ENCODE assay signal across 1 cellular context in the genomic region with DNA sequence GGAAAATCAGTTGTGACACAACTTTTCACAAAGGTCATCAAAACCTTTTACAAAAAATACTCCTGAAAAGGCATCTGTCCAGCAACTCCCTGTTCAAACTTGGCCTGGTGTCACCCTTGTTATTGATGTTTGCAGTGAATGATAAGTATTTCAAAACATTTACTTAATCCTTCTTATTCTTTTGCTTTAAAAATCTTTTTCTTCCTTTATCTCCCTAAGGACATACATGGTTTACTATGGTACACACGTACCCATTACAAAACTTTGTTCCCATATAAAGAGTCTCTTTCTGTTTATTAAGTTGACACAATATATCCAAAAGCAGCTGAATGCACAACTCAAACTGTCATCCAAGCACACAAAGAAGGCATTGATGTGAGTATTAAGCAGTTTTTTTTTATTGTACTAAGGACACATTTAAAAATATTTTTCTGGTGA.
A peak's percentile ranks its signal among the peaks of the same experiment; 100 is the strongest.
TF ChIP-seq lines count a peak whose summit lies in the region.

No MANE protein-coding gene starts in this region.

TF ChIP-seq in HepG2, 621 proteins besides CTCF, POLR2A, EP300 and RAD21 (continues in another document):
- 0 out of 2 replicates have a peak, but pooled peaks have one; percentile 68 for TF ChIP-seq HOXD1 (CRISPR knock-in tag; IDR thresholded peaks at IDR 0.05)
- TF ChIP-seq ISL2 (CRISPR knock-in tag; IDR thresholded peaks at IDR 0.05): peak; percentile 93
- no peak for TF ChIP-seq NR2F1 (CRISPR knock-in tag; IDR thresholded peaks at IDR 0.05)
- peak; percentile 43 for TF ChIP-seq CEBPG (CRISPR knock-in tag; IDR thresholded peaks at IDR 0.05)
- TF ChIP-seq, protein P1, sequence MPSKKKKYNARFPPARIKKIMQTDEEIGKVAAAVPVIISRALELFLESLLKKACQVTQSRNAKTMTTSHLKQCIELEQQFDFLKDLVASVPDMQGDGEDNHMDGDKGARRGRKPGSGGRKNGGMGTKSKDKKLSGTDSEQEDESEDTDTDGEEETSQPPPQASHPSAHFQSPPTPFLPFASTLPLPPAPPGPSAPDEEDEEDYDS (CRISPR knock-in tag; IDR thresholded peaks at IDR 0.05): 0 out of 2 replicates have a peak, but pooled peaks have one; percentile 5
- TF ChIP-seq, protein P2, sequence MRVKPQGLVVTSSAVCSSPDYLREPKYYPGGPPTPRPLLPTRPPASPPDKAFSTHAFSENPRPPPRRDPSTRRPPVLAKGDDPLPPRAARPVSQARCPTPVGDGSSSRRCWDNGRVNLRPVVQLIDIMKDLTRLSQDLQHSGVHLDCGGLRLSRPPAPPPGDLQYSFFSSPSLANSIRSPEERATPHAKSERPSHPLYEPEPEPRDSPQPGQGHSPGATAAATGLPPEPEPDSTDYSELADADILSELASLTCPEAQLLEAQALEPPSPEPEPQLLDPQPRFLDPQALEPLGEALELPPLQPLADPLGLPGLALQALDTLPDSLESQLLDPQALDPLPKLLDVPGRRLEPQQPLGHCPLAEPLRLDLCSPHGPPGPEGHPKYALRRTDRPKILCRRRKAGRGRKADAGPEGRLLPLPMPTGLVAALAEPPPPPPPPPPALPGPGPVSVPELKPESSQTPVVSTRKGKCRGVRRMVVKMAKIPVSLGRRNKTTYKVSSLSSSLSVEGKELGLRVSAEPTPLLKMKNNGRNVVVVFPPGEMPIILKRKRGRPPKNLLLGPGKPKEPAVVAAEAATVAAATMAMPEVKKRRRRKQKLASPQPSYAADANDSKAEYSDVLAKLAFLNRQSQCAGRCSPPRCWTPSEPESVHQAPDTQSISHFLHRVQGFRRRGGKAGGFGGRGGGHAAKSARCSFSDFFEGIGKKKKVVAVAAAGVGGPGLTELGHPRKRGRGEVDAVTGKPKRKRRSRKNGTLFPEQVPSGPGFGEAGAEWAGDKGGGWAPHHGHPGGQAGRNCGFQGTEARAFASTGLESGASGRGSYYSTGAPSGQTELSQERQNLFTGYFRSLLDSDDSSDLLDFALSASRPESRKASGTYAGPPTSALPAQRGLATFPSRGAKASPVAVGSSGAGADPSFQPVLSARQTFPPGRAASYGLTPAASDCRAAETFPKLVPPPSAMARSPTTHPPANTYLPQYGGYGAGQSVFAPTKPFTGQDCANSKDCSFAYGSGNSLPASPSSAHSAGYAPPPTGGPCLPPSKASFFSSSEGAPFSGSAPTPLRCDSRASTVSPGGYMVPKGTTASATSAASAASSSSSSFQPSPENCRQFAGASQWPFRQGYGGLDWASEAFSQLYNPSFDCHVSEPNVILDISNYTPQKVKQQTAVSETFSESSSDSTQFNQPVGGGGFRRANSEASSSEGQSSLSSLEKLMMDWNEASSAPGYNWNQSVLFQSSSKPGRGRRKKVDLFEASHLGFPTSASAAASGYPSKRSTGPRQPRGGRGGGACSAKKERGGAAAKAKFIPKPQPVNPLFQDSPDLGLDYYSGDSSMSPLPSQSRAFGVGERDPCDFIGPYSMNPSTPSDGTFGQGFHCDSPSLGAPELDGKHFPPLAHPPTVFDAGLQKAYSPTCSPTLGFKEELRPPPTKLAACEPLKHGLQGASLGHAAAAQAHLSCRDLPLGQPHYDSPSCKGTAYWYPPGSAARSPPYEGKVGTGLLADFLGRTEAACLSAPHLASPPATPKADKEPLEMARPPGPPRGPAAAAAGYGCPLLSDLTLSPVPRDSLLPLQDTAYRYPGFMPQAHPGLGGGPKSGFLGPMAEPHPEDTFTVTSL (CRISPR knock-in tag; IDR thresholded peaks at IDR 0.05; ENCODE audit: borderline replicate concordance): peak; percentile 24; the same call in 1 of the 2 replicates
- peak; percentile 14; the same call in 1 of the 2 replicates for TF ChIP-seq HNF4G (IDR thresholded peaks at IDR 0.05; ENCODE audit: borderline replicate concordance, low read depth, low read length)
- no peak for TF ChIP-seq HNF4G (CRISPR knock-in tag; IDR thresholded peaks at IDR 0.05; ENCODE audit: borderline replicate concordance, low read depth)
- peak; percentile 47 for TF ChIP-seq KDM6A (CRISPR knock-in tag; IDR thresholded peaks at IDR 0.05; ENCODE audit: low read depth)
- TF ChIP-seq CREM (IDR thresholded peaks at IDR 0.05): peak; percentile 79
- TF ChIP-seq CREM (CRISPR knock-in tag; IDR thresholded peaks at IDR 0.05): no peak
- peak; percentile 87 for TF ChIP-seq BCL6 (CRISPR knock-in tag; IDR thresholded peaks at IDR 0.05)
- TF ChIP-seq TARDBP (CRISPR knock-in tag; IDR thresholded peaks at IDR 0.05): 0 out of 2 replicates have a peak, but pooled peaks have one; percentile 42
- TF ChIP-seq, protein P3, sequence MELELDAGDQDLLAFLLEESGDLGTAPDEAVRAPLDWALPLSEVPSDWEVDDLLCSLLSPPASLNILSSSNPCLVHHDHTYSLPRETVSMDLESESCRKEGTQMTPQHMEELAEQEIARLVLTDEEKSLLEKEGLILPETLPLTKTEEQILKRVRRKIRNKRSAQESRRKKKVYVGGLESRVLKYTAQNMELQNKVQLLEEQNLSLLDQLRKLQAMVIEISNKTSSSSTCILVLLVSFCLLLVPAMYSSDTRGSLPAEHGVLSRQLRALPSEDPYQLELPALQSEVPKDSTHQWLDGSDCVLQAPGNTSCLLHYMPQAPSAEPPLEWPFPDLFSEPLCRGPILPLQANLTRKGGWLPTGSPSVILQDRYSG (CRISPR knock-in tag; IDR thresholded peaks at IDR 0.05): no peak
- TF ChIP-seq SOX5 (CRISPR knock-in tag; IDR thresholded peaks at IDR 0.05; ENCODE audit: borderline replicate concordance): peak; percentile 67; the same call in 1 of the 2 replicates
- TF ChIP-seq, protein P4, sequence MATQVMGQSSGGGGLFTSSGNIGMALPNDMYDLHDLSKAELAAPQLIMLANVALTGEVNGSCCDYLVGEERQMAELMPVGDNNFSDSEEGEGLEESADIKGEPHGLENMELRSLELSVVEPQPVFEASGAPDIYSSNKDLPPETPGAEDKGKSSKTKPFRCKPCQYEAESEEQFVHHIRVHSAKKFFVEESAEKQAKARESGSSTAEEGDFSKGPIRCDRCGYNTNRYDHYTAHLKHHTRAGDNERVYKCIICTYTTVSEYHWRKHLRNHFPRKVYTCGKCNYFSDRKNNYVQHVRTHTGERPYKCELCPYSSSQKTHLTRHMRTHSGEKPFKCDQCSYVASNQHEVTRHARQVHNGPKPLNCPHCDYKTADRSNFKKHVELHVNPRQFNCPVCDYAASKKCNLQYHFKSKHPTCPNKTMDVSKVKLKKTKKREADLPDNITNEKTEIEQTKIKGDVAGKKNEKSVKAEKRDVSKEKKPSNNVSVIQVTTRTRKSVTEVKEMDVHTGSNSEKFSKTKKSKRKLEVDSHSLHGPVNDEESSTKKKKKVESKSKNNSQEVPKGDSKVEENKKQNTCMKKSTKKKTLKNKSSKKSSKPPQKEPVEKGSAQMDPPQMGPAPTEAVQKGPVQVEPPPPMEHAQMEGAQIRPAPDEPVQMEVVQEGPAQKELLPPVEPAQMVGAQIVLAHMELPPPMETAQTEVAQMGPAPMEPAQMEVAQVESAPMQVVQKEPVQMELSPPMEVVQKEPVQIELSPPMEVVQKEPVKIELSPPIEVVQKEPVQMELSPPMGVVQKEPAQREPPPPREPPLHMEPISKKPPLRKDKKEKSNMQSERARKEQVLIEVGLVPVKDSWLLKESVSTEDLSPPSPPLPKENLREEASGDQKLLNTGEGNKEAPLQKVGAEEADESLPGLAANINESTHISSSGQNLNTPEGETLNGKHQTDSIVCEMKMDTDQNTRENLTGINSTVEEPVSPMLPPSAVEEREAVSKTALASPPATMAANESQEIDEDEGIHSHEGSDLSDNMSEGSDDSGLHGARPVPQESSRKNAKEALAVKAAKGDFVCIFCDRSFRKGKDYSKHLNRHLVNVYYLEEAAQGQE (IDR thresholded peaks at IDR 0.05; ENCODE audit: borderline replicate concordance in 1 of 2, low read depth in 1 of 2, low read length in 2 of 2): peak in 1 of 2 experiments; percentile 75; a peak in 1 of 4 replicates
- TF ChIP-seq FOXP1 (IDR thresholded peaks at IDR 0.05): no peak
- peak; percentile 65; the same call in 1 of the 2 replicates for TF ChIP-seq FOXP1 (CRISPR knock-in tag; IDR thresholded peaks at IDR 0.05)
- TF ChIP-seq ELF3 (CRISPR knock-in tag; IDR thresholded peaks at IDR 0.05): 0 out of 2 replicates have a peak, but pooled peaks have one; percentile 20
- peak; percentile 90; the same call in 1 of the 2 replicates for TF ChIP-seq FOXJ3 (CRISPR knock-in tag; IDR thresholded peaks at IDR 0.05; ENCODE audit: borderline replicate concordance)
- TF ChIP-seq, protein P5, sequence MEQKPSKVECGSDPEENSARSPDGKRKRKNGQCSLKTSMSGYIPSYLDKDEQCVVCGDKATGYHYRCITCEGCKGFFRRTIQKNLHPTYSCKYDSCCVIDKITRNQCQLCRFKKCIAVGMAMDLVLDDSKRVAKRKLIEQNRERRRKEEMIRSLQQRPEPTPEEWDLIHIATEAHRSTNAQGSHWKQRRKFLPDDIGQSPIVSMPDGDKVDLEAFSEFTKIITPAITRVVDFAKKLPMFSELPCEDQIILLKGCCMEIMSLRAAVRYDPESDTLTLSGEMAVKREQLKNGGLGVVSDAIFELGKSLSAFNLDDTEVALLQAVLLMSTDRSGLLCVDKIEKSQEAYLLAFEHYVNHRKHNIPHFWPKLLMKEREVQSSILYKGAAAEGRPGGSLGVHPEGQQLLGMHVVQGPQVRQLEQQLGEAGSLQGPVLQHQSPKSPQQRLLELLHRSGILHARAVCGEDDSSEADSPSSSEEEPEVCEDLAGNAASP (CRISPR knock-in tag; IDR thresholded peaks at IDR 0.05; ENCODE audit: borderline replicate concordance): peak; percentile 98
- peak; percentile 59 for TF ChIP-seq RARA (CRISPR knock-in tag; IDR thresholded peaks at IDR 0.05)
- TF ChIP-seq GFI1 (CRISPR knock-in tag; IDR thresholded peaks at IDR 0.05; ENCODE audit: borderline replicate concordance): peak; percentile 81
- TF ChIP-seq FOXA1 (IDR thresholded peaks at IDR 0.05): no peak
- TF ChIP-seq FOXA1 (CRISPR knock-in tag; IDR thresholded peaks at IDR 0.05): peak; percentile 59
- TF ChIP-seq STAT5B (CRISPR knock-in tag; IDR thresholded peaks at IDR 0.05): no peak
- TF ChIP-seq, protein P6, sequence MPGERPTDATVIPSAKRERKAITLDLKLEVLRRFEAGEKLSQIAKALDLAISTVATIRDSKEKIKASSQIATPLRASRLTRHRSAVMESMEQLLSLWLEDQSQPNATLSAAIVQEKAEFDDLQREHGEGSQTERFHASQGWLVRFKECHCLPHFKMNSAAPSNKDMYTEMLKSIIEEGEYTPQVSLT (CRISPR knock-in tag; IDR thresholded peaks at IDR 0.05; ENCODE audit: borderline replicate concordance, low read depth): no peak
- TF ChIP-seq SIX1 (CRISPR knock-in tag; IDR thresholded peaks at IDR 0.05; ENCODE audit: borderline replicate concordance): peak; percentile 8; the same call in 1 of the 2 replicates
- 0 out of 2 replicates have a peak, but pooled peaks have one; percentile 13 for TF ChIP-seq MIER3 (CRISPR knock-in tag; IDR thresholded peaks at IDR 0.05; ENCODE audit: borderline replicate concordance)
- TF ChIP-seq, protein P7, sequence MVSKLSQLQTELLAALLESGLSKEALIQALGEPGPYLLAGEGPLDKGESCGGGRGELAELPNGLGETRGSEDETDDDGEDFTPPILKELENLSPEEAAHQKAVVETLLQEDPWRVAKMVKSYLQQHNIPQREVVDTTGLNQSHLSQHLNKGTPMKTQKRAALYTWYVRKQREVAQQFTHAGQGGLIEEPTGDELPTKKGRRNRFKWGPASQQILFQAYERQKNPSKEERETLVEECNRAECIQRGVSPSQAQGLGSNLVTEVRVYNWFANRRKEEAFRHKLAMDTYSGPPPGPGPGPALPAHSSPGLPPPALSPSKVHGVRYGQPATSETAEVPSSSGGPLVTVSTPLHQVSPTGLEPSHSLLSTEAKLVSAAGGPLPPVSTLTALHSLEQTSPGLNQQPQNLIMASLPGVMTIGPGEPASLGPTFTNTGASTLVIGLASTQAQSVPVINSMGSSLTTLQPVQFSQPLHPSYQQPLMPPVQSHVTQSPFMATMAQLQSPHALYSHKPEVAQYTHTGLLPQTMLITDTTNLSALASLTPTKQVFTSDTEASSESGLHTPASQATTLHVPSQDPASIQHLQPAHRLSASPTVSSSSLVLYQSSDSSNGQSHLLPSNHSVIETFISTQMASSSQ (IDR thresholded peaks at IDR 0.05; ENCODE audit: low read depth): no peak; the same call in 1 of the 2 replicates
- TF ChIP-seq, protein P7 (CRISPR knock-in tag; IDR thresholded peaks at IDR 0.05; ENCODE audit: borderline replicate concordance): peak; percentile 45; the same call in 1 of the 2 replicates
- peak; percentile 57; the same call in 1 of the 2 replicates for TF ChIP-seq HMG20A (CRISPR knock-in tag; IDR thresholded peaks at IDR 0.05; ENCODE audit: borderline replicate concordance)
- TF ChIP-seq HNF4A (CRISPR knock-in tag; IDR thresholded peaks at IDR 0.05): peak; percentile 75
- TF ChIP-seq, protein P8, sequence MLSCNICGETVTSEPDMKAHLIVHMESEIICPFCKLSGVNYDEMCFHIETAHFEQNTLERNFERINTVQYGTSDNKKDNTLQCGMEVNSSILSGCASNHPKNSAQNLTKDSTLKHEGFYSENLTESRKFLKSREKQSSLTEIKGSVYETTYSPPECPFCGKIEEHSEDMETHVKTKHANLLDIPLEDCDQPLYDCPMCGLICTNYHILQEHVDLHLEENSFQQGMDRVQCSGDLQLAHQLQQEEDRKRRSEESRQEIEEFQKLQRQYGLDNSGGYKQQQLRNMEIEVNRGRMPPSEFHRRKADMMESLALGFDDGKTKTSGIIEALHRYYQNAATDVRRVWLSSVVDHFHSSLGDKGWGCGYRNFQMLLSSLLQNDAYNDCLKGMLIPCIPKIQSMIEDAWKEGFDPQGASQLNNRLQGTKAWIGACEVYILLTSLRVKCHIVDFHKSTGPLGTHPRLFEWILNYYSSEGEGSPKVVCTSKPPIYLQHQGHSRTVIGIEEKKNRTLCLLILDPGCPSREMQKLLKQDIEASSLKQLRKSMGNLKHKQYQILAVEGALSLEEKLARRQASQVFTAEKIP (CRISPR knock-in tag; IDR thresholded peaks at IDR 0.05; ENCODE audit: borderline replicate concordance): no peak
- peak; percentile 77 for TF ChIP-seq MBD4 (IDR thresholded peaks at IDR 0.05; ENCODE audit: borderline replicate concordance, low read length)
